ENCODE assay signal across 9 cellular contexts in the genomic region with DNA sequence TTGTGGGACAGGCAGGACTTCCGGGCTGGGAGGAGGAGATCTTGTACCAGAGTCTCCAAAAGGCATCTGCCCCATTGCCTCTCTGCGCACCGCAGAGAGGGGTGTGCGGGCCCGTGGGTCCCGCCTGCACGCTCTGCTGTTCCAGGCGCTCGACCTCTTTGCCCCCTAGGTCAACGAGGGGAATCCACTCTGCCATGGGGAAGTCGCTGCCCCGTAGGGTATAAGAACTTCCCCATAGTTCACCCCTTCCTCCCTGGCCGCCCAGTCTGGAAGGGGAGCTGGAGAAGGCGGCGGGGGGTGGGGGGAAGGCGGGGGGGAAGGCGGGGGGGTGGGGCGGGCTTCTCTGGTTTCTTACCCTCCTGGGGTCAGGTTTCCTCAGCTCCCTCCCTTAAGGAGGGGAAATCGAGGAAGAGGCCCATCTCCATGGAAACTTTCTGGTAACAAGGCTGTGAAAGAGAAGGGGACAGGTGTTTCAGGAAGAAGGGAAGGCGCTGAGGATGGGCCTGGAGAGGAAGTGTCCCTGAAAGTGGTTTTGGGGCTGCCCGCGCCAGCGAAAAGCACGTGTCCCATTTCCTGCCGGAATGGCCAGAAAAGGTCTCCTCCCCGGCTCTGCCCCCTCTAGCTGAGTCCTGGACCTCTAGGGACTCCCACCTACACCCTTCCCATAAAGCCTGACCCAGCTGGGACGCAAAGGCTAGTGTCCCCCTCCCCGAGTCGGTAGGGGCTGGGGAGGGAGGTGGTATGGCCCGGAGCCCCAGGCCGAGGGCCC. TPM values are rescaled to one million over a fixed set of nuclear protein-coding genes. Genes with fewer than 3 reads are reported as not detected.
DNase-seq lines count a peak whose midpoint lies in the region; ATAC-seq and TF ChIP-seq lines count a peak whose summit lies in the region.
"Had no signal": no experiment of that assay in that cellular context is flagged by ENCODE, and none has a peak within 500 bp of the region (broad histone marks: within the 10 kb centered on the region; RNA-seq: fewer than 3 reads in every experiment).

No MANE protein-coding gene starts in this region.

- DNase-seq in GM10248 (ENCODE audit: extremely low spot score) (peak; percentile 62), fibroblast of the aortic adventitia (ENCODE audit: low read depth) (no peak), PC-9 (no peak), DMS 273 treated with DMSO at 0.1 percent for 48 hours (lab: John Stamatoyannopoulos, UW) (no peak), SIG-M5 (lab: John Stamatoyannopoulos, UW) (no peak)

- H3K27me3 Mint-ChIP-seq in stimulated activated memory B cell treated with anti-CD40 and anti-IgM and Interleukin-4, amounts not matched to agents 10 μg/mL and 1 μg/mL and 100 μg/mL, for 72 hours: no peaks in the 10 kb centered on the region

- no peaks in the 10 kb centered on the region for H3K36me3 Mint-ChIP-seq in stimulated activated memory B cell treated with anti-CD40 and anti-IgM and Interleukin-4, amounts not matched to agents 10 μg/mL and 1 μg/mL and 100 μg/mL, for 72 hours

- no peaks in the 10 kb centered on the region for H3K9me3 ChIP-seq in HUES48 (ENCODE audit: control insufficient read depth, insufficient read depth, low read length)
- H3K9me3 ChIP-seq in PC-9 (ENCODE audit: insufficient read depth, low read depth): no peaks in the 10 kb centered on the region

- 0 out of 2 replicates have a peak overlapping the region, but pooled peaks have one; percentile 12 for H3K9ac ChIP-seq in HUES48 (ENCODE audit: low read depth, low read length)
- H3K9ac ChIP-seq: KMS-11 had no signal

- no peak overlapping the region for H3K4me2 ChIP-seq in PC-9
- H3K4me2 ChIP-seq: KMS-11 had no signal

- H3K9me2 ChIP-seq in PC-9 (ENCODE audit: insufficient read depth): no peaks in the 10 kb centered on the region

- H3K4me3 Mint-ChIP-seq in stimulated activated memory B cell treated with anti-CD40 and anti-IgM and Interleukin-4, amounts not matched to agents 10 μg/mL and 1 μg/mL and 100 μg/mL, for 72 hours: peak overlapping the region; percentile 84

- CTCF ChIA-PET in GM10248 (lab: Yijun Ruan, JAX) (interaction anchor here (0.8 to 1.7 kb wide), 4 partner anchors 9 to 608 kb away, joined by 3 to 7 read pairs (median 4); no protein-coding TSS in a partner anchor), PC-9 (lab: Charles Lee) (no interaction called here)

- H3K4me1 ChIP-seq in HUES48 (ENCODE audit: control insufficient read depth, insufficient read depth, low read length) (no peaks in the 10 kb centered on the region), PC-9 (replicated peaks; ENCODE audit: insufficient read depth) (no peaks in the 10 kb centered on the region)

- POLR2A ChIA-PET in GM10248 (lab: Yijun Ruan, JAX) (no interaction called here), PC-9 (lab: Charles Lee; ENCODE audit: unreplicated experiment) (no interaction called here)

- no peak overlapping the region for H2AFZ ChIP-seq in PC-9

- BruUV-seq in PC-9 (replicated peaks; lab: Mats Ljungman, UMichigan): no TSS peak

- H3F3A ChIP-seq in PC-9 (ENCODE audit: insufficient read depth, low read depth): no peaks in the 10 kb centered on the region

- intact Hi-C loops in PC-9 (cut with micrococcal nuclease; ENCODE audit: unreplicated experiment): no loop called here

- H4K20me1 ChIP-seq in PC-9 (ENCODE audit: insufficient read depth): no peaks in the 10 kb centered on the region

- H3K4me3 ChIP-seq in HUES48 (ENCODE audit: low read depth, low read length): peak overlapping the region; percentile 50
- H3K4me3 ChIP-seq in fibroblast of the aortic adventitia (ENCODE audit: low read depth, low read length): peak overlapping the region; percentile 53
- no peak overlapping the region for H3K4me3 ChIP-seq in PC-9

- peak; percentile 21 for ATAC-seq in GM21367 (IDR thresholded peaks at IDR 0.05; ENCODE audit: unreplicated experiment)
- no peak for ATAC-seq in stimulated activated memory B cell treated with anti-CD40 and anti-IgM and Interleukin-4, amounts not matched to agents 10 μg/mL and 1 μg/mL and 100 μg/mL, for 72 hours

- H3K9me3 Mint-ChIP-seq in stimulated activated memory B cell treated with anti-CD40 and anti-IgM and Interleukin-4, amounts not matched to agents 10 μg/mL and 1 μg/mL and 100 μg/mL, for 72 hours: peaks cover 3% of the 10 kb centered on the region

- H3K4me1 Mint-ChIP-seq in stimulated activated memory B cell treated with anti-CD40 and anti-IgM and Interleukin-4, amounts not matched to agents 10 μg/mL and 1 μg/mL and 100 μg/mL, for 72 hours: peaks cover 10% of the 10 kb centered on the region

- TF ChIP-seq CTCF in GM10248 (IDR thresholded peaks at IDR 0.05; ENCODE audit: control extremely low read depth, extremely low read depth, low read depth, missing control alignments) (no peak), fibroblast of the aortic adventitia (IDR thresholded peaks at IDR 0.05; ENCODE audit: insufficient read depth, low read length) (no peak), PC-9 (conservative IDR thresholded peaks at IDR 0.05) (no peak)

- H3K79me2 ChIP-seq in PC-9 (ENCODE audit: low read depth): no peaks in the 10 kb centered on the region

- H3K36me3 ChIP-seq in HUES48 (ENCODE audit: control insufficient read depth, insufficient read depth, low read length) (no peaks in the 10 kb centered on the region), PC-9 (ENCODE audit: low read depth) (no peaks in the 10 kb centered on the region)

- H3K27ac Mint-ChIP-seq in stimulated activated memory B cell treated with anti-CD40 and anti-IgM and Interleukin-4, amounts not matched to agents 10 μg/mL and 1 μg/mL and 100 μg/mL, for 72 hours: peak overlapping the region; percentile 89

- H3K27me3 ChIP-seq in HUES48 (ENCODE audit: control insufficient read depth, insufficient read depth, low read length) (0 out of 2 replicates have a peak, but pooled peaks cover 4% of the 10 kb centered on the region), PC-9 (ENCODE audit: insufficient read depth, low read depth) (no peaks in the 10 kb centered on the region; the same call in 1 of the 2 replicates)

- H3K27ac ChIP-seq in HUES48 (ENCODE audit: low read depth, low read length): no peak overlapping the region
- no peak overlapping the region for H3K27ac ChIP-seq in PC-9
- H3K27ac ChIP-seq: KMS-11 had no signal

RNA-seq across cellular contexts. Expression of a gene that starts 27.5 kb away (rescaled TPM):
- total RNA-seq in fibroblast of the aortic adventitia (ENCODE audit: low replicate concordance): 0.27 TPM in 1 of 2 replicates, not detected in the other
- total RNA-seq in PC-9 (2021): not detected in 2 replicates
